In the genomic region with DNA sequence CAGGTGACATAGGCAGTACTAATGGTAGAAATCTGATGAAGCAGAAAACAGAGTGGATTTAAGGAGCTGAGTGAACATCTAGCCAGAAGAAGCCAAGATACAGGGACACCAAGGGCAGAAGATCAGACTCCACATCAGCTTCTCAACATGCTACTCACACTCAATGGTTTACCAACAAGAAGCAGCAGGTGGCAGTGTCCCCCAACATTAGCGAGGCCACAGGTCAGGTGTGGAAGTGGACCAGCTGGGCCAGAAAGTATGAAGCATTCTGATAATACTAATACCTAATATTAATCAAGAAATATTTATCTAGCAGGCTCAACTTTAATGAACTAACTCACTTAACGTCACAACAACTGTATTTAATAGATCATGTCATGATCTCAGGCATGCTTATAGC, we compare ENCODE assay signal across 8 cellular contexts.
DNase-seq lines count a peak whose midpoint lies in the region; ATAC-seq and TF ChIP-seq lines count a peak whose summit lies in the region.

No MANE protein-coding gene starts in this region.

- DNase-seq in A172 (ENCODE audit: low spot score): peak; percentile 36
- DNase-seq in OCI-M1 (lab: John Stamatoyannopoulos, UW): peak; percentile 85
- peak; percentile 56 to 61 for DNase-seq in activated T-cell treated with anti-CD3 and anti-CD28 coated beads, Interleukin-2, amount 50 U/mL, for 72 hours
- DNase-seq in fibroblast of mammary gland (ENCODE audit: low read depth): peak; percentile 63
- peak; percentile 30 for DNase-seq in occipital lobe (lab: John Stamatoyannopoulos, UW)
- no peak for DNase-seq in NCI-H2196 (lab: John Stamatoyannopoulos, UW; ENCODE audit: unreplicated experiment)

- TF ChIP-seq CTCF in GM12875 (IDR thresholded peaks at IDR 0.05; ENCODE audit: borderline replicate concordance, insufficient read depth, low read depth, low read length) (peak; percentile 61), fibroblast of mammary gland (conservative IDR thresholded peaks at IDR 0.05; ENCODE audit: control insufficient read depth, insufficient read depth, low read depth, low read length) (peak; percentile 66)

- H3K9me3 Mint-ChIP-seq in activated T-cell treated with anti-CD3 and anti-CD28 coated beads, Interleukin-2, amount 50 U/mL, for 72 hours: no peaks in the 10 kb centered on the region

- no peak overlapping the region for H3K4me3 Mint-ChIP-seq in activated T-cell treated with anti-CD3 and anti-CD28 coated beads, Interleukin-2, amount 50 U/mL, for 72 hours

- no peak overlapping the region for H3K27ac Mint-ChIP-seq in activated T-cell treated with anti-CD3 and anti-CD28 coated beads, Interleukin-2, amount 50 U/mL, for 72 hours

- H3K4me3 ChIP-seq in GM12875 (ENCODE audit: low read depth, low read length): no peak overlapping the region
- H3K4me3 ChIP-seq in fibroblast of mammary gland (ENCODE audit: control insufficient read depth, low read depth, low read length): no peak overlapping the region

- peak; percentile 88 for ATAC-seq in HG02798 (IDR thresholded peaks at IDR 0.05; ENCODE audit: poor library complexity, unreplicated experiment)
- peak; percentile 62 to 64 for ATAC-seq in activated T-cell treated with anti-CD3 and anti-CD28 coated beads, Interleukin-2, amount 50 U/mL, for 72 hours (replicated peaks in 1 of 2)

- H3K36me3 Mint-ChIP-seq in activated T-cell treated with anti-CD3 and anti-CD28 coated beads, Interleukin-2, amount 50 U/mL, for 72 hours (ENCODE audit: insufficient read depth in 2 of 2): no peaks in the 10 kb centered on the region

- H3K4me1 Mint-ChIP-seq in activated T-cell treated with anti-CD3 and anti-CD28 coated beads, Interleukin-2, amount 50 U/mL, for 72 hours (ENCODE audit: low read depth): no peaks in the 10 kb centered on the region

- no peaks in the 10 kb centered on the region for H3K27me3 Mint-ChIP-seq in activated T-cell treated with anti-CD3 and anti-CD28 coated beads, Interleukin-2, amount 50 U/mL, for 72 hours (ENCODE audit: low read depth)
